8 cellular contexts compared by ENCODE assay signal in the genomic region with DNA sequence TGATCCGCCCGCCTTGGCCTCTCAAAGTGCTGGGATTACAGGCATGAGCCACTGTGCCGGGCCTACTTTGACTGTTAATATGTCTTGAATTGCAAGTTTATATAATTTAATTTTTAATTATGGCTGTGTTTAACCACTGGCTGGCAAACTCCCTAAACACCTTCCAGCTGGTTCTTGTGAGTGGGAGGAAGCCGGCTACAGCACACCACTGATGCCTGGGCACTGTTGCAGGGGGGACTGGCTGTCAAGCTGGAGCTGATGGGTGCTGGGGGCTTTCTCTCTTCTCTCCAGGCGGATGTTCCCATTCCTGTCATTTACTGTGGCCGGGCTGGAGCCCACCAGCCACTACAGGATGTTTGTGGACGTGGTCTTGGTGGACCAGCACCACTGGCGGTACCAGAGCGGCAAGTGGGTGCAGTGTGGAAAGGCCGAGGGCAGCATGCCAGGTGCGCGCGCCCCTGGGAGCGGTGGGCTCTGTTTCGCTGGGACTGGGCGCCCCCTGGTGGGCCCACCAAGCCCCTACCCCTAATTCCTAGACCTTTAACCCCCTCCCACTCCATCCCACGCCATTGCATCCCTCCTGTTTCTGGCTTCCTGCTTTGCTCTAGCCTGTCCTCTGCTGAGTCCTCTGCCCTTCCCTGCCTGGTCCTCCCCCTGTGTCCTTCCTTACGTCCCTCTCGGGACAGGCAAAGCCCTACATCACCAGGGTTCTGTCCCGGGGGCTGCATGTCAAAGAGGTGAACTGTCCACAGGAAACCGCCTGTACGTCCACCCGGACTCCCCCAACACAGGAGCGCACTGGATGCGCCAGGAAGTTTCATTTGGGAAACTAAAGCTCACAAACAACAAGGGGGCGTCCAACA. TPM values are rescaled to one million over a fixed set of nuclear protein-coding genes. Genes with fewer than 3 reads are reported as not detected.
A peak's percentile ranks its signal among the peaks of the same experiment; 100 is the strongest.
DNase-seq lines count a peak whose midpoint lies in the region; ATAC-seq, FAIRE-seq and TF ChIP-seq lines count a peak whose summit lies in the region.

No MANE protein-coding gene starts in this region.

- H3K9ac ChIP-seq in neural cell (ENCODE audit: low read length): no peak overlapping the region

- intact Hi-C loops in psoas muscle (cut with DNase I): no loop called here
- intact Hi-C loops in esophagus squamous epithelium (cut with DNase I): no loop called here

- H3K4me2 ChIP-seq in neural cell (ENCODE audit: low read length): no peak overlapping the region

- H3K36me3 ChIP-seq in bronchial epithelial cell (ENCODE audit: control insufficient read depth, insufficient read depth, low read length) (no peaks in the 10 kb centered on the region), neural cell (ENCODE audit: insufficient read depth, low read length) (no peaks in the 10 kb centered on the region), psoas muscle (ENCODE audit: insufficient read depth in 1 of 2, low read depth in 1 of 2) (no peaks in the 10 kb centered on the region), esophagus squamous epithelium (no peaks in the 10 kb centered on the region)

- no peak for TF ChIP-seq EP300 in neural cell (conservative IDR thresholded peaks at IDR 0.05; ENCODE audit: poor library complexity, severe bottlenecking)

- H3K9me3 ChIP-seq in neural cell (ENCODE audit: low read length) (no peaks in the 10 kb centered on the region), psoas muscle (no peaks in the 10 kb centered on the region), esophagus squamous epithelium (no peaks in the 10 kb centered on the region)

- DNase-seq in activated T-cell treated with anti-CD3 and anti-CD28 coated beads for 1 hour (ENCODE audit: low read depth) (peak; percentile 45), activated T-cell treated with anti-CD3 and anti-CD28 coated beads for 4 hours (no peak), SHP77 treated with DMSO at 0.1 percent for 48 hours (lab: John Stamatoyannopoulos, UW) (peak; percentile 20), bronchial epithelial cell (ENCODE audit: low read depth) (no peak), psoas muscle (no peak), esophagus squamous epithelium (lab: John Stamatoyannopoulos, UW) (no peak), NOMO-1 treated with dmso at 0.1 percent for 144 hours (lab: John Stamatoyannopoulos, UW; ENCODE audit: unreplicated experiment) (no peak)

- FAIRE-seq in bronchial epithelial cell (lab: Jason Lieb, UNC): no peak

- H3K9me2 ChIP-seq in neural cell (ENCODE audit: insufficient read depth, low read length): no peaks in the 10 kb centered on the region

- no peak for ATAC-seq in psoas muscle

- H2AFZ ChIP-seq in neural cell (ENCODE audit: low read depth, low read length): no peak overlapping the region

- peaks cover 7% of the 10 kb centered on the region for H3K27me3 ChIP-seq in bronchial epithelial cell (ENCODE audit: control insufficient read depth, insufficient read depth, low read length)
- H3K27me3 ChIP-seq in neural cell (ENCODE audit: insufficient read depth, low read depth, low read length): peaks cover 3% of the 10 kb centered on the region
- peaks cover 0 to 44% (median 9%) of the 10 kb centered on the region in 3 donors for H3K27me3 ChIP-seq in psoas muscle (ENCODE audit: insufficient read depth in 3 of 3, low read length in 2 of 3)
- H3K27me3 ChIP-seq in esophagus squamous epithelium: peaks cover 0 to 85% (median 5%) of the 10 kb centered on the region in 4 donors

- H3K4me1 ChIP-seq in psoas muscle: no peaks in the 10 kb centered on the region
- peaks cover 0 to 5% (median 0%) of the 10 kb centered on the region in 3 donors for H3K4me1 ChIP-seq in esophagus squamous epithelium

- no peaks in the 10 kb centered on the region for H3F3A ChIP-seq in neural cell (ENCODE audit: insufficient read depth, low read length, poor library complexity, severe bottlenecking)

- H3K79me2 ChIP-seq in neural cell (replicated peaks; ENCODE audit: insufficient read depth, low read length): no peaks in the 10 kb centered on the region

- peak; percentile 77 for TF ChIP-seq RAD21 in neural cell (conservative IDR thresholded peaks at IDR 0.05)

- no peak for TF ChIP-seq POLR2A in esophagus squamous epithelium (IDR thresholded peaks at IDR 0.05)

- H3K27ac ChIP-seq in neural cell (ENCODE audit: low read length) (no peak overlapping the region), psoas muscle (no peak overlapping the region), esophagus squamous epithelium (no peak overlapping the region)

- H3K4me3 ChIP-seq in bronchial epithelial cell (ENCODE audit: low read depth, low read length) (no peak overlapping the region), neural cell (ENCODE audit: low read length) (no peak overlapping the region), psoas muscle (no peak overlapping the region), esophagus squamous epithelium (no peak overlapping the region)

- TF ChIP-seq CTCF in bronchial epithelial cell (IDR thresholded peaks at IDR 0.05; ENCODE audit: insufficient read depth, low read length, severe bottlenecking): peak; percentile 13
- peak; percentile 78 for TF ChIP-seq CTCF in neural cell (IDR thresholded peaks at IDR 0.05; ENCODE audit: poor library complexity, severe bottlenecking)
- TF ChIP-seq CTCF in psoas muscle (IDR thresholded peaks at IDR 0.05): no peak
- peak in 2 of 6 experiments; percentile 11 to 21 for TF ChIP-seq CTCF in esophagus squamous epithelium (IDR thresholded peaks at IDR 0.05)

- WGBS in psoas muscle, 3 donors: 26 to 29% (median 26%) methylated on average over 19 to 26 of the region's 26 CpGs
- WGBS in esophagus squamous epithelium, 2 donors: 38 to 42% methylated on average over 11 to 19 of the region's 26 CpGs

- no peaks in the 10 kb centered on the region for H4K20me1 ChIP-seq in neural cell (ENCODE audit: insufficient read depth)

TF ChIP-seq in neural cell, 6 proteins besides CTCF, POLR2A, EP300 and RAD21:
- peak; percentile 77 for TF ChIP-seq SMC3 (conservative IDR thresholded peaks at IDR 0.05; ENCODE audit: poor library complexity)
- TF ChIP-seq MXI1 (conservative IDR thresholded peaks at IDR 0.05; ENCODE audit: poor library complexity, severe bottlenecking): peak; percentile 21
- TF ChIP-seq POLR2AphosphoS5 (IDR thresholded peaks at IDR 0.05): no peak
- no peak for TF ChIP-seq EZH2 (IDR thresholded peaks at IDR 0.05; ENCODE audit: borderline replicate concordance, insufficient read depth, low read length, poor library complexity, severe bottlenecking)
- TF ChIP-seq, protein P1, sequence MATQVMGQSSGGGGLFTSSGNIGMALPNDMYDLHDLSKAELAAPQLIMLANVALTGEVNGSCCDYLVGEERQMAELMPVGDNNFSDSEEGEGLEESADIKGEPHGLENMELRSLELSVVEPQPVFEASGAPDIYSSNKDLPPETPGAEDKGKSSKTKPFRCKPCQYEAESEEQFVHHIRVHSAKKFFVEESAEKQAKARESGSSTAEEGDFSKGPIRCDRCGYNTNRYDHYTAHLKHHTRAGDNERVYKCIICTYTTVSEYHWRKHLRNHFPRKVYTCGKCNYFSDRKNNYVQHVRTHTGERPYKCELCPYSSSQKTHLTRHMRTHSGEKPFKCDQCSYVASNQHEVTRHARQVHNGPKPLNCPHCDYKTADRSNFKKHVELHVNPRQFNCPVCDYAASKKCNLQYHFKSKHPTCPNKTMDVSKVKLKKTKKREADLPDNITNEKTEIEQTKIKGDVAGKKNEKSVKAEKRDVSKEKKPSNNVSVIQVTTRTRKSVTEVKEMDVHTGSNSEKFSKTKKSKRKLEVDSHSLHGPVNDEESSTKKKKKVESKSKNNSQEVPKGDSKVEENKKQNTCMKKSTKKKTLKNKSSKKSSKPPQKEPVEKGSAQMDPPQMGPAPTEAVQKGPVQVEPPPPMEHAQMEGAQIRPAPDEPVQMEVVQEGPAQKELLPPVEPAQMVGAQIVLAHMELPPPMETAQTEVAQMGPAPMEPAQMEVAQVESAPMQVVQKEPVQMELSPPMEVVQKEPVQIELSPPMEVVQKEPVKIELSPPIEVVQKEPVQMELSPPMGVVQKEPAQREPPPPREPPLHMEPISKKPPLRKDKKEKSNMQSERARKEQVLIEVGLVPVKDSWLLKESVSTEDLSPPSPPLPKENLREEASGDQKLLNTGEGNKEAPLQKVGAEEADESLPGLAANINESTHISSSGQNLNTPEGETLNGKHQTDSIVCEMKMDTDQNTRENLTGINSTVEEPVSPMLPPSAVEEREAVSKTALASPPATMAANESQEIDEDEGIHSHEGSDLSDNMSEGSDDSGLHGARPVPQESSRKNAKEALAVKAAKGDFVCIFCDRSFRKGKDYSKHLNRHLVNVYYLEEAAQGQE (IDR thresholded peaks at IDR 0.05; ENCODE audit: borderline replicate concordance): no peak
- TF ChIP-seq TAF1 (IDR thresholded peaks at IDR 0.05; ENCODE audit: low read depth): no peak

RNA-seq across cellular contexts. Expression of gene TBX21, which starts 9.5 kb away (rescaled TPM):
- total RNA-seq in bronchial epithelial cell: not detected in 2 replicates
- not detected in 2 replicates for polyA plus RNA-seq in neural cell
- polyA minus RNA-seq in neural cell: not detected in 2 replicates
- under 1 TPM; 0.12 to 0.36 (median 0.19) TPM for total RNA-seq in psoas muscle
- under 1 TPM in 2 of 3 donors, not detected in 1; 0.04 to 0.12 TPM for polyA plus RNA-seq in psoas muscle
- total RNA-seq in esophagus squamous epithelium: 1 to 10 TPM in 3 of 4 donors, not detected in 1; 1.1 to 4.5 (median 2.9) TPM

RNA-seq across cellular contexts. Expression of gene TBKBP1, which starts 48.6 kb away (rescaled TPM):
- total RNA-seq in bronchial epithelial cell (6.3 and 9.1 TPM in 2 replicates), psoas muscle (10 to 100 TPM; 14.5 to 20.6 (median 18.9) TPM), esophagus squamous epithelium (10 to 100 TPM in 2 of 4 donors, 1 to 10 TPM in 2; 3.1 to 12.7 (median 7.9) TPM)
- polyA plus RNA-seq in neural cell (25.4 and 30.9 TPM in 2 replicates), psoas muscle (10 to 100 TPM in 2 of 3 donors, 1 to 10 TPM in 1; 5.3 to 37.9 (median 27.4) TPM)
- polyA minus RNA-seq in neural cell: 20.8 and 29.2 TPM in 2 replicates

Comparison
In these comparisons a context has a peak if more than half of its experiments do, and no peak if none do; other contexts are left out.
1. DNase-seq: peak in activated T-cell treated with anti-CD3 and anti-CD28 coated beads for 1 hour (single experiment) and SHP77 treated with DMSO at 0.1 percent for 48 hours (single experiment); none in activated T-cell treated with anti-CD3 and anti-CD28 coated beads for 4 hours (single experiment), bronchial epithelial cell (single experiment), psoas muscle (0 of 2), esophagus squamous epithelium (single experiment) and NOMO-1 treated with dmso at 0.1 percent for 144 hours (single experiment).